ENCODE assay signal across 8 cellular contexts in genomic region chr12:103965590-103966407, GRCh38. TPM values are rescaled to one million over a fixed set of nuclear protein-coding genes. Genes with fewer than 3 reads are reported as not detected.
DNase-seq lines count a peak whose midpoint lies in the region; ATAC-seq, FAIRE-seq and TF ChIP-seq lines count a peak whose summit lies in the region.

Gene TDG, plus strand, starts transcription at chr12:103965872. Its CDS starts 166 bp downstream, at chr12:103966038.

- H3K4me1 ChIP-seq in H1 (replicated peaks in 1 of 4; ENCODE audit: control insufficient read depth in 3 of 4, insufficient read depth in 4 of 4, low read length in 3 of 4): peaks cover 0 to 9% (median 2%) of the 10 kb centered on the region in 4 experiments; a peak in 4 of 7 replicates
- H3K4me1 ChIP-seq in mesenchymal stem cell (ENCODE audit: control insufficient read depth, insufficient read depth, low read depth, low read length): peaks cover 10% of the 10 kb centered on the region

- H3K27me3 ChIP-seq in H1 (replicated peaks in 1 of 4; ENCODE audit: control insufficient read depth in 3 of 4, extremely low read depth in 1 of 4, insufficient read depth in 3 of 4, low read length in 3 of 4) (no peaks in the 10 kb centered on the region), mesenchymal stem cell (ENCODE audit: control insufficient read depth in 1 of 2, insufficient read depth in 1 of 2, low read length in 2 of 2) (no peaks in the 10 kb centered on the region)

- peak within 1 kb of the TSS; percentile 63 for H3K4ac ChIP-seq in H1 (replicated peaks; ENCODE audit: insufficient read length, low read depth, low read length)
- peak within 1 kb of the TSS; percentile 88 to 95 for H3K4ac ChIP-seq in mesenchymal stem cell (ENCODE audit: low read depth in 1 of 2, low read length in 2 of 2)

- H2BK120ac ChIP-seq in H1 (replicated peaks; ENCODE audit: low read depth, low read length) (peak within 1 kb of the TSS; percentile 47), mesenchymal stem cell (ENCODE audit: low read depth, low read length) (peak within 1 kb of the TSS; percentile 85)

- peaks cover 11% of the 10 kb centered on the region; the same call in 1 of the 2 replicates for H3K23me2 ChIP-seq in H1 (ENCODE audit: low read depth, low read length)

- TF ChIP-seq EP300 in H1 (IDR thresholded peaks at IDR 0.05; ENCODE audit: borderline replicate concordance in 1 of 2, low read depth in 2 of 2, low read length in 2 of 2): no peak

- peak; percentile 36 for FAIRE-seq in H1 (lab: Jason Lieb, UNC)

- H3K27ac ChIP-seq in H1 (ENCODE audit: low read depth, low read length): peak within 1 kb of the TSS; percentile 94
- H3K27ac ChIP-seq in mesenchymal stem cell (ENCODE audit: low read length, poor library complexity, severe bottlenecking): peak within 1 kb of the TSS; percentile 92

- H3K4me3 ChIP-seq in H1 (ENCODE audit: extremely low read depth in 1 of 4, insufficient read depth in 2 of 4, low read depth in 3 of 4, low read length in 4 of 4) (peak within 1 kb of the TSS; percentile 80 to 91 (median 88)), mesenchymal stem cell (ENCODE audit: insufficient read depth in 1 of 2, low read depth in 1 of 2, low read length in 2 of 2) (peak within 1 kb of the TSS; percentile 83 to 99)

- H2BK12ac ChIP-seq in H1 (ENCODE audit: low read depth, low read length) (no peak within 1 kb of the TSS; the same call in 1 of the 2 replicates), mesenchymal stem cell (ENCODE audit: low read length in 2 of 2) (no peak within 1 kb of the TSS)

- H3K4me2 ChIP-seq in H1 (ENCODE audit: insufficient read depth in 1 of 2, low read depth in 2 of 2, low read length in 2 of 2) (peak within 1 kb of the TSS; percentile 79 to 89), mesenchymal stem cell (ENCODE audit: low read length, poor library complexity, severe bottlenecking) (peak within 1 kb of the TSS; percentile 86)

- peak; percentile 91 for ATAC-seq in GM21360 (IDR thresholded peaks at IDR 0.05; ENCODE audit: unreplicated experiment)

- peak within 1 kb of the TSS; percentile 56 for H3K56ac ChIP-seq in H1 (replicated peaks; ENCODE audit: insufficient read length, low read depth, low read length)

- H4K8ac ChIP-seq in H1 (ENCODE audit: extremely low read depth, insufficient read depth, low read length) (peak within 1 kb of the TSS; percentile 91; the same call in 1 of the 2 replicates), mesenchymal stem cell (ENCODE audit: low read length) (peak within 1 kb of the TSS; percentile 99)

- 8% methylated on average over 44 of the region's 61 CpGs; no CpG with 5 or more reads in 1 of the 2 experiments for WGBS in H1 (ENCODE audit: extremely low coverage in 1 of 2, insufficient coverage in 1 of 2, insufficient read length in 1 of 2, insufficient replicate concordance in 2 of 2, low coverage in 1 of 2, low lambda C conversion rate in 2 of 2, missing lambda C conversion rate in 1 of 2), 2 experiments
- WGBS in mesenchymal stem cell: 2% methylated on average over 55 of the region's 61 CpGs

- TF ChIP-seq CTCF in H1 (IDR thresholded peaks at IDR 0.05; ENCODE audit: control extremely low read depth in 1 of 3, insufficient read depth in 1 of 3, low read depth in 1 of 3, low read length in 3 of 3): no peak

- H3K9ac ChIP-seq in H1 (replicated peaks in 1 of 4; ENCODE audit: extremely low read depth in 1 of 4, low read depth in 3 of 4, low read length in 3 of 4): peak within 1 kb of the TSS; percentile 89 to 100 (median 94)
- peak within 1 kb of the TSS; percentile 99 for H3K9ac ChIP-seq in mesenchymal stem cell (ENCODE audit: low read length)

- H2AK5ac ChIP-seq in H1 (ENCODE audit: low read depth, low read length): peak within 1 kb of the TSS; percentile 56; the same call in 1 of the 2 replicates
- peak within 1 kb of the TSS; percentile 92 for H2AK5ac ChIP-seq in mesenchymal stem cell (ENCODE audit: low read length, severe bottlenecking)

- no peak within 1 kb of the TSS for H2BK20ac ChIP-seq in H1 (ENCODE audit: low read length)

- H3K23ac ChIP-seq in H1 (ENCODE audit: insufficient read length) (no peak within 1 kb of the TSS), mesenchymal stem cell (ENCODE audit: low read length in 2 of 2) (no peak within 1 kb of the TSS)

- H3K36me3 ChIP-seq in H1 (ENCODE audit: control insufficient read depth in 2 of 4, insufficient read depth in 4 of 4, low read length in 3 of 4) (peaks cover 0 to 15% (median 3%) of the 10 kb centered on the region in 4 experiments; a peak in 1 of 8 replicates), mesenchymal stem cell (ENCODE audit: control insufficient read depth in 1 of 2, insufficient read depth in 2 of 2, low read depth in 1 of 2, low read length in 2 of 2) (peaks cover 0 to 5% of the 10 kb centered on the region in 2 experiments)

- no peak within 1 kb of the TSS for H2BK15ac ChIP-seq in H1 (ENCODE audit: low read length)
- peak within 1 kb of the TSS; percentile 69 for H2BK15ac ChIP-seq in mesenchymal stem cell (ENCODE audit: low read depth, poor library complexity, severe bottlenecking)

- DNase-seq in COLO829 (ENCODE audit: low spot score) (peak; percentile 90), HT1080 (ENCODE audit: low read depth) (peak; percentile 99), NOMO-1 treated with DMSO at 0.1 percent for 48 hours (lab: John Stamatoyannopoulos, UW; ENCODE audit: unreplicated experiment) (peak; percentile 97), H1 (ENCODE audit: low read depth in 1 of 2, low spot score in 2 of 2) (peak; percentile 93 to 96), mesenchymal stem cell (peak; percentile 99)
- peak; percentile 86 to 94 (median 91) for DNase-seq in activated CD8-positive, alpha-beta memory T cell treated with anti-CD3 and anti-CD28 coated beads for 48 hours (ENCODE audit: low read depth in 2 of 3, low spot score in 2 of 3)
- DNase-seq in stimulated activated CD8-positive, alpha-beta memory T cell treated with anti-CD3 and anti-CD28 coated beads, Interleukin-12 subunit alpha, Interleukin-12 subunit beta, amount 100 ng/mL, for 4 hours (ENCODE audit: low read depth): peak; percentile 93

- H3K9me3 ChIP-seq in H1 (ENCODE audit: insufficient read depth in 2 of 2, low read depth in 1 of 2, low read length in 1 of 2): no peaks in the 10 kb centered on the region
- no peaks in the 10 kb centered on the region for H3K9me3 ChIP-seq in mesenchymal stem cell (ENCODE audit: control insufficient read depth, low read length)

- CTCF ChIA-PET in H1 (lab: Charles Lee; ENCODE audit: partially characterized antibody): interaction anchor here (0.8 to 0.9 kb wide), 2 partner anchors 8 to 20 kb away, joined by 3 read pairs; no protein-coding TSS in a partner anchor

- peak; percentile 94 to 98 for TF ChIP-seq POLR2A in H1 (IDR thresholded peaks at IDR 0.05; ENCODE audit: control extremely low read depth in 1 of 2, low read depth in 2 of 2, low read length in 2 of 2)

- peaks cover 2 to 3% of the 10 kb centered on the region in 2 experiments for H4K20me1 ChIP-seq in H1 (replicated peaks in 1 of 2; ENCODE audit: control insufficient read depth in 1 of 2, insufficient read depth in 2 of 2, low read length in 2 of 2)

- H3K14ac ChIP-seq in H1 (ENCODE audit: insufficient read length) (peak within 1 kb of the TSS; percentile 50), mesenchymal stem cell (ENCODE audit: low read length in 2 of 2) (peak within 1 kb of the TSS; percentile 69 to 74)

- POLR2A ChIA-PET in H1 (lab: Charles Lee; ENCODE audit: partially characterized antibody): interaction anchor here (0.6 to 4.6 kb wide), 34 partner anchors 8 to 354 kb away, joined by 3 to 141 read pairs (median 3); partner anchors contain the start of genes GLT8D2, HSP90B1, NFYB and NT5DC3

- peaks cover 3% of the 10 kb centered on the region; the same call in 1 of the 2 replicates for H3K79me1 ChIP-seq in H1 (ENCODE audit: low read depth, low read length)
- peaks cover 11% of the 10 kb centered on the region for H3K79me1 ChIP-seq in mesenchymal stem cell (replicated peaks; ENCODE audit: low read length, poor library complexity, severe bottlenecking)

- peaks cover 49 to 75% of the 10 kb centered on the region in 2 experiments for H3K79me2 ChIP-seq in H1 (ENCODE audit: control insufficient read depth in 1 of 2, insufficient read depth in 2 of 2, low read length in 2 of 2)

- TF ChIP-seq RAD21 in H1 (IDR thresholded peaks at IDR 0.05 in 1 of 2, conservative IDR thresholded peaks at IDR 0.05 in 1 of 2; ENCODE audit: low read depth in 2 of 2, low read length in 2 of 2): no peak

- H4K5ac ChIP-seq in H1 (ENCODE audit: insufficient read length, low read depth, low read length): peak within 1 kb of the TSS; percentile 93

- peak within 1 kb of the TSS; percentile 74 for H2BK5ac ChIP-seq in H1 (ENCODE audit: low read depth, low read length)
- peak within 1 kb of the TSS; percentile 69 for H2BK5ac ChIP-seq in mesenchymal stem cell (ENCODE audit: low read depth, low read length, poor library complexity, severe bottlenecking)

- H4K91ac ChIP-seq in H1 (replicated peaks; ENCODE audit: insufficient read length, low read length) (peak within 1 kb of the TSS; percentile 59), mesenchymal stem cell (ENCODE audit: low read length) (peak within 1 kb of the TSS; percentile 94)

- H3K18ac ChIP-seq in H1 (ENCODE audit: extremely low read depth, low read length) (peak within 1 kb of the TSS; percentile 68; the same call in 1 of the 2 replicates), mesenchymal stem cell (ENCODE audit: low read depth in 1 of 2, low read length in 2 of 2) (peak within 1 kb of the TSS; percentile 77 to 100)

- H2AFZ ChIP-seq in H1 (ENCODE audit: low read length): no peak within 1 kb of the TSS; the same call in 1 of the 2 replicates
- H2AFZ ChIP-seq in mesenchymal stem cell (ENCODE audit: low read depth, low read length): peak within 1 kb of the TSS; percentile 11

TF ChIP-seq in H1, 55 proteins besides CTCF, POLR2A, EP300 and RAD21 (continues in another document):
- TF ChIP-seq CBX8 (IDR thresholded peaks at IDR 0.05; ENCODE audit: borderline replicate concordance, low read depth, low read length) (no peak), EZH2 (IDR thresholded peaks at IDR 0.05; ENCODE audit: low read depth, low read length, severe bottlenecking) (no peak), MAFK (IDR thresholded peaks at IDR 0.05; ENCODE audit: low read depth, low read length) (no peak)

RNA-seq across cellular contexts. Expression of gene TDG, which starts in this region (rescaled TPM):
- 14.3 and 17.4 TPM in 2 replicates for total RNA-seq in HT1080 (2014; rRNA removed; shearing (Covaris generic))
- polyA plus RNA-seq in HT1080 (2015; cell fraction: cytosol; rRNA removed): 13.4 and 14.1 TPM in 2 replicates
- polyA plus RNA-seq in HT1080 (2015; cell fraction: nucleus; rRNA removed): 40.1 and 42.5 TPM in 2 replicates
- 47.8 and 49.0 TPM in 2 replicates for total RNA-seq in H1 (2021; fragmentation: NEBNext Ultra II Directional; extraction: Animal tissue kit (Norgen Biotek cat#: 25700))
- polyA plus RNA-seq in H1 (2011; rRNA removed): 13.7 and 22.7 TPM in 2 replicates
- polyA plus RNA-seq in H1 (2011; cell fraction: cytosol; rRNA removed): 24.7 TPM
- 11.9 TPM for polyA plus RNA-seq in H1 (2011; cell fraction: nucleus; rRNA removed)
- polyA plus RNA-seq in H1 (2012, experiment 1 of 2): 27.7 to 49.3 TPM (median 38.1 TPM) in 4 replicates
- 6.1 TPM for polyA plus RNA-seq in H1 (2012, experiment 2 of 2)
- polyA plus RNA-seq in H1 (2013, experiment 1 of 2): 78.1 TPM
- 76.9 TPM for polyA plus RNA-seq in H1 (2013, experiment 2 of 2)
- polyA minus RNA-seq in H1 (2011; rRNA and poly(A)+ RNA removed): 17.7 and 23.8 TPM in 2 replicates
- polyA minus RNA-seq in H1 (2011; cell fraction: cytosol; rRNA and poly(A)+ RNA removed): 28.5 TPM
- polyA minus RNA-seq in H1 (2011; cell fraction: nucleus; rRNA and poly(A)+ RNA removed): 26.0 TPM
- 36.6 TPM for polyA plus RNA-seq in mesenchymal stem cell (2013, experiment 1 of 2)
- polyA plus RNA-seq in mesenchymal stem cell (2013, experiment 2 of 2): 38.0 TPM

Comparison
In these comparisons a context has a peak if more than half of its experiments do, and no peak if none do; other contexts are left out.
1. Peak in every context shown above with its lines: DNase-seq, ATAC-seq, H3K4me3 ChIP-seq and H3K27ac ChIP-seq.